ENCODE assay signal across 8 cellular contexts in genomic region chr6:55617272-55617671, GRCh38. TPM values are rescaled to one million over a fixed set of nuclear protein-coding genes. Genes with fewer than 3 reads are reported as not detected.
A peak's percentile ranks its signal among the peaks of the same experiment; 100 is the strongest.
DNase-seq lines count a peak whose midpoint lies in the region; ATAC-seq and TF ChIP-seq lines count a peak whose summit lies in the region.

No MANE protein-coding gene starts in this region.

- H3K27me3 Mint-ChIP-seq in endodermal cell (ENCODE audit: insufficient read depth), result no peaks in the 10 kb centered on the region

- H3K36me3 ChIP-seq in endodermal cell (ENCODE audit: control insufficient read depth, insufficient read depth, low read length) (no peaks in the 10 kb centered on the region), gastroesophageal sphincter (no peaks in the 10 kb centered on the region)

- H3K4me1 Mint-ChIP-seq in endodermal cell, result peaks cover 17% of the 10 kb centered on the region

- peaks cover 21% of the 10 kb centered on the region for H3K9me3 Mint-ChIP-seq in endodermal cell

- 89 to 100% methylated on average over 2 to 5 of the region's 5 CpGs for WGBS in endodermal cell (ENCODE audit: insufficient coverage in 1 of 2, insufficient read length in 1 of 2), 2 experiments
- 91 to 98% methylated on average over 5 of the region's 5 CpGs for WGBS in gastroesophageal sphincter (ENCODE audit: low coverage in 1 of 2), 2 donors

- TF ChIP-seq EP300 in gastroesophageal sphincter (IDR thresholded peaks at IDR 0.05), result no peak

- CTCF ChIA-PET in HEK293T (lab: Yijun Ruan, JAX), result interaction anchor here (0.7 to 1.0 kb wide), 2 partner anchors 111 to 266 kb away, joined by 3 to 8 read pairs; no protein-coding TSS in a partner anchor

- H3K4me3 ChIP-seq in endodermal cell (ENCODE audit: low read length), result no peak overlapping the region
- no peak overlapping the region for H3K4me3 ChIP-seq in gastroesophageal sphincter

- no peaks in the 10 kb centered on the region for H3K36me3 Mint-ChIP-seq in endodermal cell (ENCODE audit: low read depth)

- H3K27ac Mint-ChIP-seq in endodermal cell, result no peak overlapping the region

- no peak for TF ChIP-seq POLR2A in gastroesophageal sphincter (IDR thresholded peaks at IDR 0.05)

- H3K4me1 ChIP-seq in endodermal cell (ENCODE audit: control insufficient read depth, insufficient read depth, low read length) (no peaks in the 10 kb centered on the region), gastroesophageal sphincter (no peaks in the 10 kb centered on the region)

- no peak overlapping the region for H3K9ac ChIP-seq in endodermal cell (ENCODE audit: extremely low read depth, low read length, poor library complexity, severe bottlenecking)

- no peak for ATAC-seq in gastroesophageal sphincter

- no peaks in the 10 kb centered on the region for H3K27me3 ChIP-seq in endodermal cell (ENCODE audit: control insufficient read depth, insufficient read depth, low read length, poor library complexity, severe bottlenecking)
- H3K27me3 ChIP-seq in gastroesophageal sphincter, result no peaks in the 10 kb centered on the region

- POLR2A ChIA-PET in HEK293T (lab: Yijun Ruan, JAX), result no interaction called here

- H3K27ac ChIP-seq in endodermal cell (ENCODE audit: low read depth, low read length) (no peak overlapping the region), gastroesophageal sphincter (no peak overlapping the region)

- no peak overlapping the region for H3K4me3 Mint-ChIP-seq in endodermal cell

- DNase-seq in DMS 273 (lab: John Stamatoyannopoulos, UW; ENCODE audit: unreplicated experiment) (peak; percentile 57), DMS 273 treated with DMSO at 0.1 percent for 48 hours (lab: John Stamatoyannopoulos, UW) (no peak), HEK293T (ENCODE audit: extremely low spot score) (peak; percentile 21), NCI-H460 (ENCODE audit: extremely low read depth, low read depth) (peak; percentile 32), endodermal cell (peak; percentile 76), pulmonary artery endothelial cell (ENCODE audit: low read depth, low spot score) (peak; percentile 3)
- DNase-seq in activated CD8-positive, alpha-beta memory T cell treated with anti-CD3 and anti-CD28 coated beads, Interleukin-2, amount 50 U/mL, for 48 hours, result no peak

- TF ChIP-seq CTCF in endodermal cell (conservative IDR thresholded peaks at IDR 0.05) (peak; percentile 80), gastroesophageal sphincter (IDR thresholded peaks at IDR 0.05) (no peak)

- H3K9me3 ChIP-seq in endodermal cell (ENCODE audit: control insufficient read depth, low read length), result peaks cover 34% of the 10 kb centered on the region
- H3K9me3 ChIP-seq in gastroesophageal sphincter, result peaks cover 0 to 18% (median 0%) of the 10 kb centered on the region in 3 donors

TF ChIP-seq in HEK293T, 16 proteins besides CTCF, POLR2A, EP300 and RAD21:
- TF ChIP-seq HDGF (IDR thresholded peaks at IDR 0.05; ENCODE audit: borderline replicate concordance) (no peak), ZNF384 (IDR thresholded peaks at IDR 0.05) (no peak), LEF1 (IDR thresholded peaks at IDR 0.05; ENCODE audit: borderline replicate concordance) (no peak), FOXA1 (IDR thresholded peaks at IDR 0.05) (no peak), SP1 (IDR thresholded peaks at IDR 0.05) (no peak), CTBP1 (IDR thresholded peaks at IDR 0.05; ENCODE audit: borderline replicate concordance) (no peak), BHLHE40 (IDR thresholded peaks at IDR 0.05; ENCODE audit: borderline replicate concordance) (no peak), NFRKB (IDR thresholded peaks at IDR 0.05) (no peak), SUZ12 (IDR thresholded peaks at IDR 0.05) (no peak), TARDBP (IDR thresholded peaks at IDR 0.05) (no peak), FOXK2 (IDR thresholded peaks at IDR 0.05) (no peak), L3MBTL2 (conservative IDR thresholded peaks at IDR 0.05) (no peak), ARNT (IDR thresholded peaks at IDR 0.05) (no peak), FOXM1 (IDR thresholded peaks at IDR 0.05; ENCODE audit: borderline replicate concordance) (no peak), ELF4 (IDR thresholded peaks at IDR 0.05) (no peak)
- TF ChIP-seq, protein P1, sequence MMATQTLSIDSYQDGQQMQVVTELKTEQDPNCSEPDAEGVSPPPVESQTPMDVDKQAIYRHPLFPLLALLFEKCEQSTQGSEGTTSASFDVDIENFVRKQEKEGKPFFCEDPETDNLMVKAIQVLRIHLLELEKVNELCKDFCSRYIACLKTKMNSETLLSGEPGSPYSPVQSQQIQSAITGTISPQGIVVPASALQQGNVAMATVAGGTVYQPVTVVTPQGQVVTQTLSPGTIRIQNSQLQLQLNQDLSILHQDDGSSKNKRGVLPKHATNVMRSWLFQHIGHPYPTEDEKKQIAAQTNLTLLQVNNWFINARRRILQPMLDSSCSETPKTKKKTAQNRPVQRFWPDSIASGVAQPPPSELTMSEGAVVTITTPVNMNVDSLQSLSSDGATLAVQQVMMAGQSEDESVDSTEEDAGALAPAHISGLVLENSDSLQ (IDR thresholded peaks at IDR 0.05), result no peak

RNA-seq across cellular contexts. Expression of gene HMGCLL1, which starts 38.3 kb away (rescaled TPM):
- 0.07 TPM in 1 of 2 replicates, not detected in the other for total RNA-seq in NCI-H460 (2014; rRNA removed; shearing (Covaris generic))
- polyA plus RNA-seq in NCI-H460 (2014; cell fraction: nucleus; rRNA removed), result not detected in 2 replicates
- under 1 TPM; 0.20 to 0.60 TPM for total RNA-seq in endodermal cell
- polyA plus RNA-seq in endodermal cell (2013, experiment 1 of 2), result 3.8 TPM
- 2.7 TPM for polyA plus RNA-seq in endodermal cell (2013, experiment 2 of 2)
- 0.07 and 0.74 TPM in 2 replicates for total RNA-seq in pulmonary artery endothelial cell
- total RNA-seq in gastroesophageal sphincter, result 1 to 10 TPM in 2 of 4 donors, under 1 TPM in 2; 0.31 to 2.3 (median 1.3) TPM

Comparison
In these comparisons a context has a peak if more than half of its experiments do, and no peak if none do; other contexts are left out.
1. DNase-seq: peak in DMS 273 (single experiment), HEK293T (single experiment), NCI-H460 (single experiment), endodermal cell (single experiment) and pulmonary artery endothelial cell (single experiment); none in DMS 273 treated with DMSO at 0.1 percent for 48 hours (single experiment) and activated CD8-positive, alpha-beta memory T cell treated with anti-CD3 and anti-CD28 coated beads, Interleukin-2, amount 50 U/mL, for 48 hours (single experiment).